Comparison of ENCODE assay signal across 11 cellular contexts in genomic region chr3:159458010-159458409, GRCh38.
DNase-seq lines count a peak whose midpoint lies in the region; TF ChIP-seq lines count a peak whose summit lies in the region.
"Had no signal": no experiment of that assay in that cellular context is flagged by ENCODE, and none has a peak within 500 bp of the region (broad histone marks: within the 10 kb centered on the region; RNA-seq: fewer than 3 reads in every experiment).

No MANE protein-coding gene starts in this region.

- no peaks in the 10 kb centered on the region for H3K36me3 ChIP-seq in brain microvascular endothelial cell (replicated peaks)
- H3K36me3 ChIP-seq in kidney epithelial cell (ENCODE audit: control insufficient read depth, insufficient read depth, low read length) = no peaks in the 10 kb centered on the region

- H3K27ac ChIP-seq in brain microvascular endothelial cell = peak overlapping the region; percentile 56

- H3K27me3 ChIP-seq in brain microvascular endothelial cell (replicated peaks) (no peaks in the 10 kb centered on the region), kidney epithelial cell (ENCODE audit: control insufficient read depth, insufficient read depth, low read length) (no peaks in the 10 kb centered on the region)

- in situ Hi-C loops in brain microvascular endothelial cell (cut with HindIII; ENCODE audit: low pct_ligation_motif_present, low sequenced_read_pairs) = no loop called here

- peak; percentile 96 for DNase-seq in AG10803 (ENCODE audit: low read depth)
- peak; percentile 98 for DNase-seq in HT1080 (ENCODE audit: low read depth)
- DNase-seq in brain microvascular endothelial cell = peak; percentile 98
- DNase-seq in kidney epithelial cell (ENCODE audit: low read depth) = peak; percentile 62
- DNase-seq in NCI-H446 treated with DMSO at 0.1 percent for 48 hours (lab: John Stamatoyannopoulos, UW) = no peak
- no peak for DNase-seq in activated naive CD4-positive, alpha-beta T cell treated with Interleukin-2 at 50 U/mL for 16 hours
- no peak for DNase-seq in medulla oblongata (ENCODE audit: extremely low spot score)
- DNase-seq in NCI-H146 (lab: John Stamatoyannopoulos, UW) = no peak
- DNase-seq: DMS79 treated with DMSO at 0.1 percent for 48 hours, left ventricle myocardium superior, substantia nigra had no signal

- TF ChIP-seq CTCF in AG10803 (conservative IDR thresholded peaks at IDR 0.05; ENCODE audit: low read length) (0 out of 2 replicates have a peak, but pooled peaks have one; percentile 6), brain microvascular endothelial cell (IDR thresholded peaks at IDR 0.05; ENCODE audit: low read depth, low read length, missing control alignments) (no peak), kidney epithelial cell (IDR thresholded peaks at IDR 0.05; ENCODE audit: insufficient read depth, low read length, poor library complexity, severe bottlenecking) (no peak)

- H3K4me3 ChIP-seq in AG10803 (ENCODE audit: low read length) (peak overlapping the region; percentile 8; the same call in 1 of the 2 replicates), brain microvascular endothelial cell (ENCODE audit: low read depth, low read length) (no peak overlapping the region), kidney epithelial cell (ENCODE audit: low read depth, low read length) (no peak overlapping the region)

Comparison
In these comparisons a context has a peak if more than half of its experiments do, and no peak if none do; other contexts are left out.
1. DNase-seq: peak in AG10803 (single experiment), HT1080 (single experiment), brain microvascular endothelial cell (single experiment) and kidney epithelial cell (single experiment); none in NCI-H446 treated with DMSO at 0.1 percent for 48 hours (single experiment), activated naive CD4-positive, alpha-beta T cell treated with Interleukin-2 at 50 U/mL for 16 hours (single experiment), medulla oblongata (single experiment) and NCI-H146 (single experiment).